ENCODE assay signal across 8 cellular contexts in the genomic region with DNA sequence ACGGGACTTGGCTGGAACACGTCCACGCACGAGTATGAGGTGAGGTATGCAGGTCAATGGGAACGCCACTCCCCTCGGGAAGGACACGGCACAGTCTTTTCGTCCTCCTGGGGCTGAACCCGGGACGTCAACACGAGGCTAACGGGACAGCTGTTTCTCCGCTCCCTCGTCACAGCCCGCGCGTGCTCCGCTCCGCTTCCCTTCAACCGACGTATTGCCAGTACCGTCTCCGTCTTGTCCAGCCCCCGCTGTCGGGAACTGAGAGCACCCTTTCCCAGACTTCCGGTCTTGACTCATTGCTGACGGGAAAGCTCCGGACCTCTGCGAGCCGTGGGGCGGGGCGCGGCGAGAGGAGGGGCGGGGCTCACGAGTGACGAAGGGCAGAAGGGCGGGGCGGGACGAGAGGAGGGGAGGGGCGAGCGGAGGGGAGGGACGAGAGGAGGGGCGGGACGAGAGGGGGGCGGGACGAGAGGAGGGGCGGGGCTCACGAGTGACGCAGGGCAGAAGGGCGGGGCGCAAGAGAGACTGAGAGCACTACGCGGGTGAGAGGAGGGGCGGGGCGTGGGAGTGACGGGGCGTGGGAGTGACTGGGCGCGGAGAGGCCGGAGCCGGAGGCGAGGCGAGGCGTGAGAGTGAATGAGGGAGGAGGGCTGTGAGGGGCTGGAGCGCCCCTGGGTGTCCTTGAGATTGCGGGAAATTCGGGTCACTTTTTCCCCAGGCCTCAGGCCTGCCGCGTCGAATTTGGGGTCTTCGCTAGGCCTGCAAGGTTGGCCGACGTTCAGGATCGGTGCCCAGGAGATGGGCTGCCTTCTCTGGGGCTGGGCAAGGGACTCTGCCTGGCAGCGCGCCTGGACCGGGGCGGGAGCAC. TPM values are rescaled to one million over a fixed set of nuclear protein-coding genes. Genes with fewer than 3 reads are reported as not detected.
A peak's percentile ranks its signal among the peaks of the same experiment; 100 is the strongest.
DNase-seq lines count a peak whose midpoint lies in the region; ATAC-seq and TF ChIP-seq lines count a peak whose summit lies in the region.

No MANE protein-coding gene starts in this region.

- no peaks in the 10 kb centered on the region for H3K9me3 ChIP-seq in upper lobe of right lung

- no peaks in the 10 kb centered on the region for H3K9me3 Mint-ChIP-seq in progenitor cell of endocrine pancreas (ENCODE audit: low read depth)

- intact Hi-C loops in left cardiac atrium (cut with DNase I) = loop anchor here (10.0 kb wide), 2 partner anchors 165 to 195 kb away; a partner anchor contains a TSS
- intact Hi-C loops in upper lobe of right lung (cut with DNase I) = loop anchor here (10.0 kb wide), 1 partner anchor 165 kb away; a partner anchor contains a TSS

- peaks cover 4% of the 10 kb centered on the region for H3K4me1 Mint-ChIP-seq in progenitor cell of endocrine pancreas (ENCODE audit: low read depth)

- H3K36me3 ChIP-seq in upper lobe of right lung = no peaks in the 10 kb centered on the region

- H3K4me3 Mint-ChIP-seq in progenitor cell of endocrine pancreas (ENCODE audit: low read depth) = peak overlapping the region; percentile 89

- TF ChIP-seq CTCF in progenitor cell of endocrine pancreas (IDR thresholded peaks at IDR 0.05; ENCODE audit: unreplicated experiment) (no peak), upper lobe of right lung (IDR thresholded peaks at IDR 0.05) (no peak)

- H3K4me1 ChIP-seq in upper lobe of right lung = peaks cover 11% of the 10 kb centered on the region

- peak; percentile 91 for DNase-seq in NCI-H1694 (lab: John Stamatoyannopoulos, UW)
- peak; percentile 91 to 97 (median 95) for DNase-seq in T-helper 1 cell
- peak; percentile 98 for DNase-seq in amniotic stem cell (lab: John Stamatoyannopoulos, UW)
- DNase-seq in left cardiac atrium = peak; percentile 98
- DNase-seq in progenitor cell of endocrine pancreas (ENCODE audit: low spot score, unreplicated experiment) = peak; percentile 91
- peak; percentile 99 for DNase-seq in upper lobe of right lung

- H3K27me3 ChIP-seq in upper lobe of right lung = no peaks in the 10 kb centered on the region

- ATAC-seq in GM18498 (IDR thresholded peaks at IDR 0.05; ENCODE audit: unreplicated experiment) = peak; percentile 87
- peak; percentile 85 for ATAC-seq in HG02885 (IDR thresholded peaks at IDR 0.05; ENCODE audit: poor library complexity, unreplicated experiment)
- peak; percentile 95 for ATAC-seq in left cardiac atrium
- peak; percentile 96 for ATAC-seq in upper lobe of right lung

- H3K4me3 ChIP-seq in upper lobe of right lung = peak overlapping the region; percentile 61

- H3K27ac ChIP-seq in upper lobe of right lung = peak overlapping the region; percentile 98

- H3K27ac Mint-ChIP-seq in progenitor cell of endocrine pancreas = peak overlapping the region; percentile 98

- no peaks in the 10 kb centered on the region for H3K36me3 Mint-ChIP-seq in progenitor cell of endocrine pancreas (ENCODE audit: insufficient read depth)

- H3K27me3 Mint-ChIP-seq in progenitor cell of endocrine pancreas = peaks cover 23% of the 10 kb centered on the region

RNA-seq across cellular contexts. Expression of a gene that starts 22.2 kb away (rescaled TPM):
- total RNA-seq in left cardiac atrium (not detected), progenitor cell of endocrine pancreas (0.65 and 1.4 TPM in 2 replicates), upper lobe of right lung (not detected)

Comparison
In these comparisons a context has a peak if more than half of its experiments do, and no peak if none do; other contexts are left out.
1. Peak in every context shown above with its lines: DNase-seq, ATAC-seq, H3K4me3 ChIP-seq and H3K27ac ChIP-seq.